In the genomic region with DNA sequence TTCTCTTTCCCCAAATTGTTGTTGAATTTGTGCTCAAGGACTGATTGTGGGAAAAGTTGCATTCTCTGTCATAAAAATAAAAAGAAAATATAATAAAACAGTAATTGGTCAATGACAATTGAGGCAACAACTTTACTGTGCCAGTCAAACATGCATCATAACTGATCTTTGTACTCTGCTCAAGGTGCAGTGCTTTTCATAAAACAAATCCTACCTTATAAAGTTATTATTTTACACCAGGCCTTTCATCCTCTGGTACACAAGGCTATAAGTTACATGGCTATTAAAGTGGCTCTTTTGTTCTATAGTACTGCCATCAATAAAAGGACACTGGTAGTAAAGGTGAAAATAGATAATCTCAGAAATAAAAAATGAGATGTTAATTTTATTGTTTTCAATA, we compare ENCODE assay signal across 19 cellular contexts.
DNase-seq lines count a peak whose midpoint lies in the region; FAIRE-seq and TF ChIP-seq lines count a peak whose summit lies in the region.
"Had no signal": no experiment of that assay in that cellular context is flagged by ENCODE, and none has a peak within 500 bp of the region (broad histone marks: within the 10 kb centered on the region; RNA-seq: fewer than 3 reads in every experiment).

No MANE protein-coding gene starts in this region.

- H2BK5ac ChIP-seq in mesenchymal stem cell (ENCODE audit: low read depth, low read length, poor library complexity, severe bottlenecking), result no peak overlapping the region

- H3K4ac ChIP-seq in mesenchymal stem cell (ENCODE audit: low read depth in 1 of 2, low read length in 2 of 2), result no peak overlapping the region

- H3K4me1 ChIP-seq in mucosa of rectum (ENCODE audit: control insufficient read depth in 2 of 2, insufficient read depth in 2 of 2, low read length in 2 of 2) (peaks cover 0 to 16% of the 10 kb centered on the region in 2 donors), mesenchymal stem cell (ENCODE audit: control insufficient read depth, insufficient read depth, low read depth, low read length) (no peaks in the 10 kb centered on the region)
- H3K4me1 ChIP-seq: BE2C, Caco-2, HAP-1 had no signal

- H3K36me3 ChIP-seq in mucosa of rectum (ENCODE audit: control insufficient read depth in 2 of 2, insufficient read depth in 2 of 2, low read length in 2 of 2) (no peaks in the 10 kb centered on the region), mesenchymal stem cell (ENCODE audit: control insufficient read depth in 1 of 2, insufficient read depth in 2 of 2, low read depth in 1 of 2, low read length in 2 of 2) (no peaks in the 10 kb centered on the region)
- H3K36me3 ChIP-seq: BE2C, HAP-1 had no signal

- H2BK15ac ChIP-seq in mesenchymal stem cell (ENCODE audit: low read depth, poor library complexity, severe bottlenecking), result no peak overlapping the region

- peak; percentile 78 for FAIRE-seq in colon (lab: Jason Lieb, UNC)
- FAIRE-seq: A204.1, D721Med, G401.6, GM12891, GM19239, HepG2 had no signal

- H3K27ac ChIP-seq in mucosa of rectum (ENCODE audit: low read depth in 2 of 2, low read length in 2 of 2) (peak overlapping the region; percentile 19 to 57), mesenchymal stem cell (ENCODE audit: low read length, poor library complexity, severe bottlenecking) (no peak overlapping the region)
- H3K27ac ChIP-seq: GM23248 had no signal

- no peak overlapping the region for H4K8ac ChIP-seq in mesenchymal stem cell (ENCODE audit: low read length)

- DNase-seq in HEK293T (ENCODE audit: extremely low spot score), result no peak
- DNase-seq in UCSD-AML1 (lab: John Stamatoyannopoulos, UW; ENCODE audit: unreplicated experiment), result no peak
- DNase-seq in germinal center (ENCODE audit: low spot score), result no peak
- no peak for DNase-seq in mesenchymal stem cell
- DNase-seq: ACHN; BE2C; C1 segment of cervical spinal cord; Caco-2; CD4-positive, alpha-beta T cell; GM23248 had no signal

- no peak overlapping the region for H3K4me3 ChIP-seq in mucosa of rectum (ENCODE audit: low read length in 2 of 2)
- no peak overlapping the region for H3K4me3 ChIP-seq in mesenchymal stem cell (ENCODE audit: insufficient read depth in 1 of 2, low read depth in 1 of 2, low read length in 2 of 2)
- H3K4me3 ChIP-seq: GM23248, HAP-1 had no signal

- no peak overlapping the region for H3K18ac ChIP-seq in mesenchymal stem cell (ENCODE audit: low read depth in 1 of 2, low read length in 2 of 2)

- H3K9me3 ChIP-seq in mucosa of rectum (ENCODE audit: control insufficient read depth in 2 of 2, low read length in 2 of 2), result no peaks in the 10 kb centered on the region
- H3K9me3 ChIP-seq in mesenchymal stem cell (ENCODE audit: control insufficient read depth, low read length), result no peaks in the 10 kb centered on the region
- H3K9me3 ChIP-seq: BE2C, Caco-2, HAP-1 had no signal

- no peak overlapping the region for H2AK5ac ChIP-seq in mesenchymal stem cell (ENCODE audit: low read length, severe bottlenecking)

- CTCF ChIA-PET in HEK293T (lab: Yijun Ruan, JAX), result no interaction called here

- no peak overlapping the region for H2BK120ac ChIP-seq in mesenchymal stem cell (ENCODE audit: low read depth, low read length)

- no peak overlapping the region for H3K14ac ChIP-seq in mesenchymal stem cell (ENCODE audit: low read length in 2 of 2)

- no peak overlapping the region for H3K4me2 ChIP-seq in mesenchymal stem cell (ENCODE audit: low read length, poor library complexity, severe bottlenecking)

- no peak overlapping the region for H2AFZ ChIP-seq in mesenchymal stem cell (ENCODE audit: low read depth, low read length)
- H2AFZ ChIP-seq: GM23248 had no signal

- POLR2A ChIA-PET in HEK293T (lab: Yijun Ruan, JAX), result no interaction called here

- H3K79me1 ChIP-seq in mesenchymal stem cell (replicated peaks; ENCODE audit: low read length, poor library complexity, severe bottlenecking), result no peaks in the 10 kb centered on the region

- peaks cover 0 to under 1% of the 10 kb centered on the region in 2 donors for H3K27me3 ChIP-seq in mucosa of rectum (ENCODE audit: control insufficient read depth in 2 of 2, insufficient read depth in 2 of 2, low read length in 2 of 2)
- H3K27me3 ChIP-seq in mesenchymal stem cell (ENCODE audit: control insufficient read depth in 1 of 2, insufficient read depth in 1 of 2, low read length in 2 of 2), result no peaks in the 10 kb centered on the region
- H3K27me3 ChIP-seq: BE2C had no signal

- H3K9ac ChIP-seq in mucosa of rectum (ENCODE audit: low read depth in 1 of 2, low read length in 2 of 2) (no peak overlapping the region), mesenchymal stem cell (ENCODE audit: low read length) (no peak overlapping the region)
- H3K9ac ChIP-seq: GM23248 had no signal

- no peak overlapping the region for H4K91ac ChIP-seq in mesenchymal stem cell (ENCODE audit: low read length)

- no peak overlapping the region for H3K23ac ChIP-seq in mesenchymal stem cell (ENCODE audit: low read length in 2 of 2)

- H2BK12ac ChIP-seq in mesenchymal stem cell (ENCODE audit: low read length in 2 of 2), result no peak overlapping the region

TF ChIP-seq in HEK293T, 16 proteins besides CTCF, POLR2A, EP300 and RAD21:
- no peak for TF ChIP-seq ARNT (IDR thresholded peaks at IDR 0.05)
- TF ChIP-seq, protein P1, sequence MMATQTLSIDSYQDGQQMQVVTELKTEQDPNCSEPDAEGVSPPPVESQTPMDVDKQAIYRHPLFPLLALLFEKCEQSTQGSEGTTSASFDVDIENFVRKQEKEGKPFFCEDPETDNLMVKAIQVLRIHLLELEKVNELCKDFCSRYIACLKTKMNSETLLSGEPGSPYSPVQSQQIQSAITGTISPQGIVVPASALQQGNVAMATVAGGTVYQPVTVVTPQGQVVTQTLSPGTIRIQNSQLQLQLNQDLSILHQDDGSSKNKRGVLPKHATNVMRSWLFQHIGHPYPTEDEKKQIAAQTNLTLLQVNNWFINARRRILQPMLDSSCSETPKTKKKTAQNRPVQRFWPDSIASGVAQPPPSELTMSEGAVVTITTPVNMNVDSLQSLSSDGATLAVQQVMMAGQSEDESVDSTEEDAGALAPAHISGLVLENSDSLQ (IDR thresholded peaks at IDR 0.05), result 0 out of 2 replicates have a peak, but pooled peaks have one; percentile 22
